In genomic region chr1:228397454-228397786, GRCh38 we compare ENCODE assay signal across 21 cellular contexts. TPM values are rescaled to one million over a fixed set of nuclear protein-coding genes. Genes with fewer than 3 reads are reported as not detected.
DNase-seq lines count a peak whose midpoint lies in the region; ATAC-seq, FAIRE-seq and TF ChIP-seq lines count a peak whose summit lies in the region.
"Had no signal": no experiment of that assay in that cellular context is flagged by ENCODE, and none has a peak within 500 bp of the region (broad histone marks: within the 10 kb centered on the region; RNA-seq: fewer than 3 reads in every experiment).

No MANE protein-coding gene starts in this region.

- H3K27me3 ChIP-seq in right lobe of liver (no peaks in the 10 kb centered on the region), HepG2 (ENCODE audit: control insufficient read depth in 1 of 2, insufficient read depth in 2 of 2, low read length in 2 of 2) (no peaks in the 10 kb centered on the region)

- H3K27me3 Mint-ChIP-seq in T-helper 1 cell treated with Interleukin-12 subunit alpha and Interleukin-12 subunit beta and Interleukin-4 antibody, amounts not matched to agents 30 μg/mL and 1 μg/mL, for 36 hours (ENCODE audit: low read depth), result no peaks in the 10 kb centered on the region
- H3K27me3 Mint-ChIP-seq: memory B cell had no signal

- H3K4me3 ChIP-seq in right lobe of liver (no peak overlapping the region), HepG2 (replicated peaks in 1 of 3; ENCODE audit: insufficient read depth in 1 of 3, low read depth in 2 of 3, low read length in 3 of 3) (no peak overlapping the region), kidney (ENCODE audit: low read length in 2 of 2) (no peak overlapping the region)
- H3K4me3 ChIP-seq: smooth muscle cell, thoracic aorta had no signal

- POLR2A ChIA-PET in HepG2 (lab: Yijun Ruan, JAX), result interaction anchor here (1.0 kb wide), 1 partner anchor 8 kb away, joined by 3 read pairs; no protein-coding TSS in a partner anchor

- peaks cover 34% of the 10 kb centered on the region for H3K36me3 Mint-ChIP-seq in T-helper 1 cell treated with Interleukin-12 subunit alpha and Interleukin-12 subunit beta and Interleukin-4 antibody, amounts not matched to agents 30 μg/mL and 1 μg/mL, for 36 hours (ENCODE audit: low read depth)

- no peaks in the 10 kb centered on the region for H3K4me1 ChIP-seq in right lobe of liver
- peaks cover 11% of the 10 kb centered on the region for H3K4me1 ChIP-seq in HepG2 (ENCODE audit: insufficient read depth, low read length)
- no peaks in the 10 kb centered on the region for H3K4me1 ChIP-seq in kidney (ENCODE audit: control insufficient read depth in 1 of 2, insufficient read depth in 1 of 2, low read depth in 1 of 2, low read length in 2 of 2)

- H4K20me1 ChIP-seq in HepG2 (ENCODE audit: insufficient read depth, low read length), result peaks cover 3% of the 10 kb centered on the region

- H3K9ac ChIP-seq in HepG2 (ENCODE audit: insufficient read depth, low read depth, low read length), result no peak overlapping the region
- no peak overlapping the region for H3K9ac ChIP-seq in kidney (ENCODE audit: low read length in 2 of 2)

- no peak overlapping the region for H2AFZ ChIP-seq in HepG2 (ENCODE audit: low read length)

- intact Hi-C loops in right lobe of liver (cut with DNase I), result no loop called here
- intact Hi-C loops in HepG2 (cut with micrococcal nuclease; ENCODE audit: unreplicated experiment), result no loop called here
- intact Hi-C loops in kidney (cut with DNase I), result no loop called here

- WGBS in right lobe of liver (ENCODE audit: insufficient coverage, low coverage, low lambda C conversion rate, missing lambda C conversion rate), result 78% methylated on average over 3 of the region's 7 CpGs
- 97% methylated on average over 6 of the region's 7 CpGs for WGBS in HepG2 (ENCODE audit: low lambda C conversion rate)

- TF ChIP-seq RAD21 in HepG2 (CRISPR knock-in tag; IDR thresholded peaks at IDR 0.05), result no peak

- TF ChIP-seq CTCF in right lobe of liver (IDR thresholded peaks at IDR 0.05) (no peak), HepG2 (CRISPR knock-in tag; IDR thresholded peaks at IDR 0.05) (no peak), kidney (IDR thresholded peaks at IDR 0.05; ENCODE audit: borderline replicate concordance, extremely low read depth, insufficient read depth) (no peak)

- no peak for TF ChIP-seq POLR2A in right lobe of liver (IDR thresholded peaks at IDR 0.05)
- no peak for TF ChIP-seq POLR2A in HepG2 (IDR thresholded peaks at IDR 0.05; ENCODE audit: insufficient read depth in 1 of 2, low read depth in 2 of 2, low read length in 2 of 2)

- DNase-seq in T-helper 1 cell, result no peak
- DNase-seq in right lobe of liver, result peak in 2 of 3 donors; percentile 11 to 43
- no peak for DNase-seq in HepG2 (ENCODE audit: low spot score)
- DNase-seq in kidney, result peak; percentile 48
- no peak for DNase-seq in NCI-H82 treated with DMSO at 0.1 percent for 48 hours (lab: John Stamatoyannopoulos, UW; ENCODE audit: unreplicated experiment)
- DNase-seq in foreskin melanocyte, result no peak
- DNase-seq: activated CD4-positive, alpha-beta T cell treated with anti-CD3 and anti-CD28 coated beads, Interleukin-2, amount 50 U/mL, for 4 hours; NCI-H1092 treated with DMSO at 0.1 percent for 48 hours; NCI-H2029; NCI-H226 had no signal

- CTCF ChIA-PET in HepG2 (lab: Yijun Ruan, JAX; ENCODE audit: low intra/inter-chr PET ratio, low total read pairs), result no interaction called here

- no peak overlapping the region for H3K27ac ChIP-seq in right lobe of liver
- no peak overlapping the region for H3K27ac ChIP-seq in HepG2 (ENCODE audit: extremely low read length, insufficient read depth, low read length)
- H3K27ac ChIP-seq in kidney (ENCODE audit: low read depth in 2 of 2, low read length in 2 of 2), result no peak overlapping the region
- H3K27ac ChIP-seq: 22Rv1, thoracic aorta had no signal

- peaks cover 2% of the 10 kb centered on the region for H3K79me2 ChIP-seq in HepG2 (ENCODE audit: insufficient read depth, low read length)

- peaks cover 14% of the 10 kb centered on the region for H3K4me1 Mint-ChIP-seq in T-helper 1 cell treated with Interleukin-12 subunit alpha and Interleukin-12 subunit beta and Interleukin-4 antibody, amounts not matched to agents 30 μg/mL and 1 μg/mL, for 36 hours (ENCODE audit: low read depth)

- FAIRE-seq in HepG2 (lab: Jason Lieb, UNC), result no peak
- no peak for FAIRE-seq in kidney (lab: Jason Lieb, UNC)
- FAIRE-seq: G401.6 had no signal

- H3K9me3 Mint-ChIP-seq in T-helper 1 cell treated with Interleukin-12 subunit alpha and Interleukin-12 subunit beta and Interleukin-4 antibody, amounts not matched to agents 30 μg/mL and 1 μg/mL, for 36 hours, result no peaks in the 10 kb centered on the region
- H3K9me3 Mint-ChIP-seq: activated naive CD4-positive, alpha-beta T cell treated with anti-CD3 and anti-CD28 coated beads, Interleukin-2, amount 50 U/mL, for 72 hours; memory B cell had no signal

- no TSS peak for BruUV-seq in HepG2 (replicated peaks; lab: Mats Ljungman, UMichigan)

- H3K4me3 Mint-ChIP-seq in T-helper 1 cell treated with Interleukin-12 subunit alpha and Interleukin-12 subunit beta and Interleukin-4 antibody, amounts not matched to agents 30 μg/mL and 1 μg/mL, for 36 hours, result no peak overlapping the region
- H3K4me3 Mint-ChIP-seq: memory B cell had no signal

- no peak overlapping the region for H3K4me2 ChIP-seq in HepG2 (ENCODE audit: low read depth, low read length)
- H3K4me2 ChIP-seq: smooth muscle cell had no signal

- H3K9me3 ChIP-seq in right lobe of liver, result no peaks in the 10 kb centered on the region
- H3K9me3 ChIP-seq in HepG2 (ENCODE audit: low read length), result no peaks in the 10 kb centered on the region
- H3K9me3 ChIP-seq in kidney (ENCODE audit: control insufficient read depth in 1 of 2, low read length in 2 of 2), result no peaks in the 10 kb centered on the region
- H3K9me3 ChIP-seq: thoracic aorta had no signal

- no peak for ATAC-seq in right lobe of liver
- no peak for ATAC-seq in HepG2
- ATAC-seq in HG03135 (IDR thresholded peaks at IDR 0.05; ENCODE audit: unreplicated experiment), result no peak
- ATAC-seq: activated naive CD4-positive, alpha-beta T cell treated with anti-CD3 and anti-CD28 coated beads, Interleukin-2, amount 50 U/mL, for 72 hours; HCT116 had no signal

- in situ Hi-C loops in HepG2 (cut with HindIII; ENCODE audit: extremely low pct_ligation_motif_present, low pct_unique_long_range_greater_than_20kb), result no loop called here

- TF ChIP-seq EP300 in HepG2 (IDR thresholded peaks at IDR 0.05; ENCODE audit: low read depth in 2 of 2, low read length in 2 of 2) (no peak), HepG2 (CRISPR knock-in tag; IDR thresholded peaks at IDR 0.05; ENCODE audit: borderline replicate concordance) (no peak)

- H3K36me3 ChIP-seq in right lobe of liver (peaks cover 0 to 39% (median 2%) of the 10 kb centered on the region in 4 donors), HepG2 (replicated peaks in 1 of 2; ENCODE audit: control insufficient read depth in 1 of 2, insufficient read depth in 2 of 2, low read length in 2 of 2) (peaks cover 22 to 66% of the 10 kb centered on the region in 2 experiments), kidney (ENCODE audit: control insufficient read depth in 1 of 2, insufficient read depth in 2 of 2, low read length in 2 of 2) (peaks cover 4 to 20% of the 10 kb centered on the region in 2 donors)

- H3K27ac Mint-ChIP-seq in T-helper 1 cell treated with Interleukin-12 subunit alpha and Interleukin-12 subunit beta and Interleukin-4 antibody, amounts not matched to agents 30 μg/mL and 1 μg/mL, for 36 hours, result peak overlapping the region; percentile 68
- H3K27ac Mint-ChIP-seq: memory B cell had no signal

RNA-seq across cellular contexts. Expression of gene TRIM11, which starts 9.2 kb away (rescaled TPM):
- total RNA-seq in right lobe of liver, result 1 to 10 TPM; 5.2 to 8.3 (median 7.1) TPM
- total RNA-seq in HepG2 (2016; rRNA removed; fragmentation: Illumina TruSeq; extraction: Trizol), result 9.7 and 16.1 TPM in 2 replicates
- 8.8 and 9.6 TPM in 2 replicates for total RNA-seq in HepG2 (2016; cell fraction: cytosol; rRNA removed; fragmentation: Illumina TruSeq; extraction: Trizol; ENCODE audit: low read depth)
- 10.0 and 15.4 TPM in 2 replicates for total RNA-seq in HepG2 (2016; cell fraction: insoluble cytoplasmic fraction; rRNA removed; fragmentation: Illumina TruSeq; extraction: Trizol)
- total RNA-seq in HepG2 (2016; cell fraction: membrane; rRNA removed; fragmentation: Illumina TruSeq; extraction: Trizol), result 12.1 and 13.4 TPM in 2 replicates
- 16.6 and 19.2 TPM in 2 replicates for total RNA-seq in HepG2 (2016; cell fraction: nucleus; rRNA removed; fragmentation: Illumina TruSeq; extraction: Trizol)
- 6.3 and 8.8 TPM in 2 replicates for polyA plus RNA-seq in HepG2 (2011; rRNA removed)
- polyA plus RNA-seq in HepG2 (2011; cell fraction: cytosol; rRNA removed), result 4.7 and 6.1 TPM in 2 replicates
- polyA plus RNA-seq in HepG2 (2011; cell fraction: nucleus; rRNA removed), result 33.2 and 33.5 TPM in 2 replicates
- 7.8 and 13.4 TPM in 2 replicates for polyA plus RNA-seq in HepG2 (2012)
- 1.3 and 1.5 TPM in 2 replicates for polyA plus RNA-seq in HepG2 (2016; cell fraction: cytosol; fragmentation: Illumina TruSeq; extraction: Trizol; ENCODE audit: low read depth)
- polyA plus RNA-seq in HepG2 (2016; cell fraction: insoluble cytoplasmic fraction; fragmentation: Illumina TruSeq; extraction: Trizol; ENCODE audit: low read depth), result 9.6 and 11.4 TPM in 2 replicates
- polyA plus RNA-seq in HepG2 (2016; cell fraction: membrane; fragmentation: Illumina TruSeq; extraction: Trizol; ENCODE audit: low read depth), result 2.2 and 2.7 TPM in 2 replicates
- 33.8 and 38.7 TPM in 2 replicates for polyA plus RNA-seq in HepG2 (2016; cell fraction: nucleus; fragmentation: Illumina TruSeq; extraction: Trizol; ENCODE audit: insufficient read depth, low read depth)
- 19.6 and 39.2 TPM in 2 replicates for polyA minus RNA-seq in HepG2 (2011; rRNA and poly(A)+ RNA removed; ENCODE audit: low replicate concordance)
- 6.6 and 7.0 TPM in 2 replicates for polyA minus RNA-seq in HepG2 (2011; cell fraction: cytosol; rRNA and poly(A)+ RNA removed)
- 17.0 and 20.8 TPM in 2 replicates for polyA minus RNA-seq in HepG2 (2011; cell fraction: nucleus; rRNA and poly(A)+ RNA removed)
- 24.2 TPM for total RNA-seq in kidney
- polyA plus RNA-seq in kidney (ENCODE audit: insufficient read depth, low read depth, low replicate concordance), result 10.9 TPM

RNA-seq across cellular contexts. Expression of gene TRIM17, which starts 19.2 kb away (rescaled TPM):
- not detected for total RNA-seq in right lobe of liver
- total RNA-seq in HepG2 (2016; rRNA removed; fragmentation: Illumina TruSeq; extraction: Trizol), result 0.64 TPM in 1 of 2 replicates, not detected in the other
- not detected in 2 replicates for total RNA-seq in HepG2 (2016; cell fraction: cytosol; rRNA removed; fragmentation: Illumina TruSeq; extraction: Trizol; ENCODE audit: low read depth)
- 0.10 and 0.45 TPM in 2 replicates for total RNA-seq in HepG2 (2016; cell fraction: insoluble cytoplasmic fraction; rRNA removed; fragmentation: Illumina TruSeq; extraction: Trizol)
- total RNA-seq in HepG2 (2016; cell fraction: membrane; rRNA removed; fragmentation: Illumina TruSeq; extraction: Trizol), result not detected in 2 replicates
- total RNA-seq in HepG2 (2016; cell fraction: nucleus; rRNA removed; fragmentation: Illumina TruSeq; extraction: Trizol), result 0.72 and 0.81 TPM in 2 replicates
- 0.22 and 0.32 TPM in 2 replicates for polyA plus RNA-seq in HepG2 (2011; rRNA removed)
- 0.10 and 0.11 TPM in 2 replicates for polyA plus RNA-seq in HepG2 (2011; cell fraction: cytosol; rRNA removed)
- 1.6 and 1.9 TPM in 2 replicates for polyA plus RNA-seq in HepG2 (2011; cell fraction: nucleus; rRNA removed)
- 0.24 and 0.27 TPM in 2 replicates for polyA plus RNA-seq in HepG2 (2012)
- not detected in 2 replicates for polyA plus RNA-seq in HepG2 (2016; cell fraction: cytosol; fragmentation: Illumina TruSeq; extraction: Trizol; ENCODE audit: low read depth)
- 0.14 and 0.22 TPM in 2 replicates for polyA plus RNA-seq in HepG2 (2016; cell fraction: insoluble cytoplasmic fraction; fragmentation: Illumina TruSeq; extraction: Trizol; ENCODE audit: low read depth)
- polyA plus RNA-seq in HepG2 (2016; cell fraction: membrane; fragmentation: Illumina TruSeq; extraction: Trizol; ENCODE audit: low read depth), result not detected in 2 replicates
- polyA plus RNA-seq in HepG2 (2016; cell fraction: nucleus; fragmentation: Illumina TruSeq; extraction: Trizol; ENCODE audit: insufficient read depth, low read depth), result 1.2 and 1.4 TPM in 2 replicates
- 0.58 TPM in 1 of 2 replicates, not detected in the other for polyA minus RNA-seq in HepG2 (2011; rRNA and poly(A)+ RNA removed; ENCODE audit: low replicate concordance)
- not detected in 2 replicates for polyA minus RNA-seq in HepG2 (2011; cell fraction: cytosol; rRNA and poly(A)+ RNA removed)
- polyA minus RNA-seq in HepG2 (2011; cell fraction: nucleus; rRNA and poly(A)+ RNA removed), result 0.64 and 0.75 TPM in 2 replicates
- 6.5 TPM for total RNA-seq in kidney
- polyA plus RNA-seq in kidney (ENCODE audit: insufficient read depth, low read depth, low replicate concordance), result 1.3 TPM
- total RNA-seq: RPMI7951, SK-MEL-5 had no signal

Comparison
In these comparisons a context has a peak if more than half of its experiments do, and no peak if none do; other contexts are left out.
1. DNase-seq: peak in right lobe of liver (2 of 3) and kidney (single experiment); none in T-helper 1 cell (0 of 5), HepG2 (single experiment), NCI-H82 treated with DMSO at 0.1 percent for 48 hours (single experiment) and foreskin melanocyte (single experiment).